Comparison of ENCODE assay signal across 16 cellular contexts in the genomic region with DNA sequence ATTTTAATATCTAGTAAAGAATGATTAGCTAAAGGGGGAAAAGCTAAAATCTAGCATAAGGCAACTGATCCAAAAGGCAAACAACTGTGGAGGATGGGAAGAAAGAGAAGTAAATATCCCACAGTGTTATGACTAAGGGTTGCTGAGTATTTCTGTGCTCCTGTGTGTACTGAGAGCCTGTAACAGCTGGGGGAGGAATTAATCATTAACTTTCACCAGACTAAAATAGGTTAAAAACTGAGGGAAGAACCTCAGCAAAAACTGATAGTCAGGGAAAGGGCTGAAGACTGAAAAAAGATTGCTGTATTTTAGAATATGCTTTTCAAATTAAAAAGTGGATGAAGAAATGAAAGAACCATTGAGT.
DNase-seq lines count a peak whose midpoint lies in the region; ATAC-seq and TF ChIP-seq lines count a peak whose summit lies in the region.
"Had no signal": no experiment of that assay in that cellular context is flagged by ENCODE, and none has a peak within 500 bp of the region (broad histone marks: within the 10 kb centered on the region; RNA-seq: fewer than 3 reads in every experiment).

No MANE protein-coding gene starts in this region.

- ATAC-seq in GM18498 (IDR thresholded peaks at IDR 0.05; ENCODE audit: unreplicated experiment) (peak; percentile 56), HG02938 (IDR thresholded peaks at IDR 0.05; ENCODE audit: unreplicated experiment) (peak; percentile 71)
- ATAC-seq in activated naive CD4-positive, alpha-beta T cell treated with anti-CD3 and anti-CD28 coated beads, Interleukin-2, amount 50 U/mL, for 72 hours, result no peak
- ATAC-seq: activated naive CD8-positive, alpha-beta T cell treated with anti-CD3 and anti-CD28 coated beads, Interleukin-2, amount 50 U/mL, for 24 hours; left ventricle myocardium superior had no signal

- no peak overlapping the region for H2AK5ac ChIP-seq in mesenchymal stem cell (ENCODE audit: low read length, severe bottlenecking)

- peaks cover 2% of the 10 kb centered on the region for H3K4me1 ChIP-seq in mesenchymal stem cell (ENCODE audit: control insufficient read depth, insufficient read depth, low read depth, low read length)

- no peak overlapping the region for H3K4me2 ChIP-seq in mesenchymal stem cell (ENCODE audit: low read length, poor library complexity, severe bottlenecking)

- H3K14ac ChIP-seq in mesenchymal stem cell (ENCODE audit: low read length in 2 of 2), result no peak overlapping the region

- TF ChIP-seq CTCF in endothelial cell (IDR thresholded peaks at IDR 0.05; ENCODE audit: unreplicated experiment), result no peak
- TF ChIP-seq CTCF in dorsolateral prefrontal cortex (IDR thresholded peaks at IDR 0.05 in 54 of 56, conservative IDR thresholded peaks at IDR 0.05 in 2 of 56; ENCODE audit: low read depth in 1 of 56, partially characterized antibody in 56 of 56), result no peak

- H3K9me3 Mint-ChIP-seq in endothelial cell (ENCODE audit: unreplicated experiment), result no peaks in the 10 kb centered on the region
- H3K9me3 Mint-ChIP-seq in activated naive CD4-positive, alpha-beta T cell treated with anti-CD3 and anti-CD28 coated beads, Interleukin-2, amount 50 U/mL, for 72 hours, result peaks cover 5 to 8% of the 10 kb centered on the region in 2 donors
- H3K9me3 Mint-ChIP-seq: activated naive CD8-positive, alpha-beta T cell treated with anti-CD3 and anti-CD28 coated beads, Interleukin-2, amount 50 U/mL, for 24 hours had no signal

- H3K27ac Mint-ChIP-seq in endothelial cell (ENCODE audit: unreplicated experiment), result no peak overlapping the region
- H3K27ac Mint-ChIP-seq in activated naive CD4-positive, alpha-beta T cell treated with anti-CD3 and anti-CD28 coated beads, Interleukin-2, amount 50 U/mL, for 72 hours, result no peak overlapping the region
- H3K27ac Mint-ChIP-seq: activated naive CD8-positive, alpha-beta T cell treated with anti-CD3 and anti-CD28 coated beads, Interleukin-2, amount 50 U/mL, for 24 hours had no signal

- DNase-seq in astrocyte of the hippocampus (ENCODE audit: low read depth, low spot score) (peak; percentile 11), mesenchymal stem cell (peak; percentile 22), endothelial cell (ENCODE audit: low spot score) (no peak), dorsolateral prefrontal cortex (no peak)
- no peak for DNase-seq in activated naive CD4-positive, alpha-beta T cell treated with anti-CD3 and anti-CD28 coated beads, Interleukin-2, amount 50 U/mL, for 72 hours (ENCODE audit: low spot score in 2 of 2)
- no peak for DNase-seq in activated CD4-positive, alpha-beta T cell treated with anti-CD3 and anti-CD28 coated beads, Interleukin-2, amount 50 U/mL, for 4 hours
- DNase-seq: activated CD8-positive, alpha-beta memory T cell treated with anti-CD3 and anti-CD28 coated beads, Interleukin-2, amount 50 U/mL, for 4 hours; activated naive CD8-positive, alpha-beta T cell treated with anti-CD3 and anti-CD28 coated beads, Interleukin-2, amount 50 U/mL, for 24 hours; IMR-90; left ventricle myocardium superior; NCI-H1436 treated with DMSO at 0.1 percent for 48 hours; NCI-H526 treated with DMSO at 0.1 percent for 48 hours; nucleus accumbens; Right ventricle myocardium superior had no signal

- no peaks in the 10 kb centered on the region for H3K4me1 Mint-ChIP-seq in endothelial cell (ENCODE audit: unreplicated experiment)
- H3K4me1 Mint-ChIP-seq: activated naive CD8-positive, alpha-beta T cell treated with anti-CD3 and anti-CD28 coated beads, Interleukin-2, amount 50 U/mL, for 24 hours had no signal

- H2BK15ac ChIP-seq in mesenchymal stem cell (ENCODE audit: low read depth, poor library complexity, severe bottlenecking), result no peak overlapping the region

- H3K79me1 ChIP-seq in mesenchymal stem cell (replicated peaks; ENCODE audit: low read length, poor library complexity, severe bottlenecking), result no peaks in the 10 kb centered on the region

- H3K27me3 Mint-ChIP-seq in endothelial cell (ENCODE audit: unreplicated experiment), result no peaks in the 10 kb centered on the region
- H3K27me3 Mint-ChIP-seq: activated naive CD8-positive, alpha-beta T cell treated with anti-CD3 and anti-CD28 coated beads, Interleukin-2, amount 50 U/mL, for 24 hours had no signal

- H3K18ac ChIP-seq in mesenchymal stem cell (ENCODE audit: low read depth in 1 of 2, low read length in 2 of 2), result no peak overlapping the region

- H3K4me3 Mint-ChIP-seq in endothelial cell (ENCODE audit: unreplicated experiment), result no peak overlapping the region
- H3K4me3 Mint-ChIP-seq: activated naive CD8-positive, alpha-beta T cell treated with anti-CD3 and anti-CD28 coated beads, Interleukin-2, amount 50 U/mL, for 24 hours had no signal

- H4K91ac ChIP-seq in mesenchymal stem cell (ENCODE audit: low read length), result no peak overlapping the region

- H2BK5ac ChIP-seq in mesenchymal stem cell (ENCODE audit: low read depth, low read length, poor library complexity, severe bottlenecking), result no peak overlapping the region

- no peaks in the 10 kb centered on the region for H3K36me3 ChIP-seq in mesenchymal stem cell (ENCODE audit: control insufficient read depth in 1 of 2, insufficient read depth in 2 of 2, low read depth in 1 of 2, low read length in 2 of 2)

- no peak overlapping the region for H3K4ac ChIP-seq in mesenchymal stem cell (ENCODE audit: low read depth in 1 of 2, low read length in 2 of 2)

- H3K27ac ChIP-seq in mesenchymal stem cell (ENCODE audit: low read length, poor library complexity, severe bottlenecking) (no peak overlapping the region), dorsolateral prefrontal cortex (no peak overlapping the region)

- no peaks in the 10 kb centered on the region for H3K9me3 ChIP-seq in mesenchymal stem cell (ENCODE audit: control insufficient read depth, low read length)

- H3K9ac ChIP-seq in mesenchymal stem cell (ENCODE audit: low read length), result no peak overlapping the region

- no peak overlapping the region for H2BK12ac ChIP-seq in mesenchymal stem cell (ENCODE audit: low read length in 2 of 2)

- no peak overlapping the region for H4K8ac ChIP-seq in mesenchymal stem cell (ENCODE audit: low read length)

- intact Hi-C loops in dorsolateral prefrontal cortex (cut with DNase I), result no loop called here

- H3K4me3 ChIP-seq in mesenchymal stem cell (ENCODE audit: insufficient read depth in 1 of 2, low read depth in 1 of 2, low read length in 2 of 2) (no peak overlapping the region), dorsolateral prefrontal cortex (no peak overlapping the region)

- H3K36me3 Mint-ChIP-seq in endothelial cell (ENCODE audit: low read depth, unreplicated experiment), result no peaks in the 10 kb centered on the region
- no peaks in the 10 kb centered on the region for H3K36me3 Mint-ChIP-seq in activated naive CD4-positive, alpha-beta T cell treated with anti-CD3 and anti-CD28 coated beads, Interleukin-2, amount 50 U/mL, for 72 hours

- H2BK120ac ChIP-seq in mesenchymal stem cell (ENCODE audit: low read depth, low read length), result no peak overlapping the region

- H3K27me3 ChIP-seq in mesenchymal stem cell (ENCODE audit: control insufficient read depth in 1 of 2, insufficient read depth in 1 of 2, low read length in 2 of 2) (no peaks in the 10 kb centered on the region), dorsolateral prefrontal cortex (no peaks in the 10 kb centered on the region)

- no peak overlapping the region for H2AFZ ChIP-seq in mesenchymal stem cell (ENCODE audit: low read depth, low read length)

- no peak overlapping the region for H3K23ac ChIP-seq in mesenchymal stem cell (ENCODE audit: low read length in 2 of 2)

Comparison
In these comparisons a context has a peak if more than half of its experiments do, and no peak if none do; other contexts are left out.
1. ATAC-seq: peak in GM18498 (single experiment) and HG02938 (single experiment); none in activated naive CD4-positive, alpha-beta T cell treated with anti-CD3 and anti-CD28 coated beads, Interleukin-2, amount 50 U/mL, for 72 hours (0 of 2).
2. DNase-seq: peak in astrocyte of the hippocampus (single experiment) and mesenchymal stem cell (single experiment); none in endothelial cell (single experiment), activated naive CD4-positive, alpha-beta T cell treated with anti-CD3 and anti-CD28 coated beads, Interleukin-2, amount 50 U/mL, for 72 hours (0 of 2), activated CD4-positive, alpha-beta T cell treated with anti-CD3 and anti-CD28 coated beads, Interleukin-2, amount 50 U/mL, for 4 hours (0 of 2) and dorsolateral prefrontal cortex (0 of 10).